In genomic region chr12:62603061-62603810, GRCh38 we compare ENCODE assay signal across 1 cellular context.
TF ChIP-seq lines count a peak whose summit lies in the region.

No MANE protein-coding gene starts in this region.

TF ChIP-seq in K562, 482 proteins besides CTCF, POLR2A, EP300 and RAD21 (continued from another document and continues in another):
- TF ChIP-seq PRDM10 (IDR thresholded peaks at IDR 0.05; ENCODE audit: partially characterized antibody) (peak; percentile 8), CREB3L1 (IDR thresholded peaks at IDR 0.05; ENCODE audit: borderline replicate concordance, low read depth) (peak; percentile 88), NFE2L1 (tag; IDR thresholded peaks at IDR 0.05; ENCODE audit: borderline replicate concordance, low read depth) (no peak), ZNF311 (CRISPR knock-in tag; IDR thresholded peaks at IDR 0.05) (no peak), ZBED1 (IDR thresholded peaks at IDR 0.05) (0 out of 2 replicates have a peak, but pooled peaks have one; percentile 22), HMGN3 (IDR thresholded peaks at IDR 0.05; ENCODE audit: borderline replicate concordance, extremely low read depth, insufficient read length, low read depth, low read length) (peak; percentile 58), MBD2 (IDR thresholded peaks at IDR 0.05; ENCODE audit: borderline replicate concordance, low read depth) (peak; percentile 41; the same call in 1 of the 2 replicates), KDM1A (IDR thresholded peaks at IDR 0.05) (no peak), KAT7 (CRISPR knock-in tag; IDR thresholded peaks at IDR 0.05; ENCODE audit: borderline replicate concordance) (peak; percentile 77; the same call in 1 of the 2 replicates), THAP7 (CRISPR knock-in tag; IDR thresholded peaks at IDR 0.05) (no peak), SP1 (CRISPR knock-in tag; IDR thresholded peaks at IDR 0.05) (peak; percentile 56), BCLAF1 (IDR thresholded peaks at IDR 0.05; ENCODE audit: borderline replicate concordance in 1 of 2, control insufficient read depth in 1 of 2, low read depth in 2 of 2, low read length in 1 of 2) (no peak), SIN3A (IDR thresholded peaks at IDR 0.05; ENCODE audit: borderline replicate concordance in 2 of 2, control insufficient read depth in 1 of 2, low read depth in 2 of 2, low read length in 2 of 2) (peak; percentile 33 to 47; a peak in 2 of 4 replicates), ZBTB5 (IDR thresholded peaks at IDR 0.05) (no peak), ATF4 (CRISPR knock-in tag; IDR thresholded peaks at IDR 0.05) (peak; percentile 8; the same call in 1 of the 2 replicates), ETV5 (CRISPR knock-in tag; IDR thresholded peaks at IDR 0.05; ENCODE audit: low read depth) (peak; percentile 46; the same call in 1 of the 2 replicates), SMAD4 (CRISPR knock-in tag; conservative IDR thresholded peaks at IDR 0.05) (no peak; the same call in 1 of the 2 replicates), TAF7 (tag; IDR thresholded peaks at IDR 0.05) (peak; percentile 6; the same call in 1 of the 2 replicates), THAP12 (CRISPR knock-in tag; IDR thresholded peaks at IDR 0.05) (peak; percentile 44; the same call in 1 of the 2 replicates), SAFB (IDR thresholded peaks at IDR 0.05; ENCODE audit: borderline replicate concordance, low read depth, low read length) (no peak), CHD7 (IDR thresholded peaks at IDR 0.05; ENCODE audit: low read depth, low read length) (no peak)
